In genomic region chr17:77287432-77288068, GRCh38 we compare ENCODE assay signal across 1 cellular context.
TF ChIP-seq lines count a peak whose summit lies in the region.

No MANE protein-coding gene starts in this region.

TF ChIP-seq in HepG2, 621 proteins besides CTCF, POLR2A, EP300 and RAD21 (continued from another document and continues in another):
- TF ChIP-seq, protein P1, sequence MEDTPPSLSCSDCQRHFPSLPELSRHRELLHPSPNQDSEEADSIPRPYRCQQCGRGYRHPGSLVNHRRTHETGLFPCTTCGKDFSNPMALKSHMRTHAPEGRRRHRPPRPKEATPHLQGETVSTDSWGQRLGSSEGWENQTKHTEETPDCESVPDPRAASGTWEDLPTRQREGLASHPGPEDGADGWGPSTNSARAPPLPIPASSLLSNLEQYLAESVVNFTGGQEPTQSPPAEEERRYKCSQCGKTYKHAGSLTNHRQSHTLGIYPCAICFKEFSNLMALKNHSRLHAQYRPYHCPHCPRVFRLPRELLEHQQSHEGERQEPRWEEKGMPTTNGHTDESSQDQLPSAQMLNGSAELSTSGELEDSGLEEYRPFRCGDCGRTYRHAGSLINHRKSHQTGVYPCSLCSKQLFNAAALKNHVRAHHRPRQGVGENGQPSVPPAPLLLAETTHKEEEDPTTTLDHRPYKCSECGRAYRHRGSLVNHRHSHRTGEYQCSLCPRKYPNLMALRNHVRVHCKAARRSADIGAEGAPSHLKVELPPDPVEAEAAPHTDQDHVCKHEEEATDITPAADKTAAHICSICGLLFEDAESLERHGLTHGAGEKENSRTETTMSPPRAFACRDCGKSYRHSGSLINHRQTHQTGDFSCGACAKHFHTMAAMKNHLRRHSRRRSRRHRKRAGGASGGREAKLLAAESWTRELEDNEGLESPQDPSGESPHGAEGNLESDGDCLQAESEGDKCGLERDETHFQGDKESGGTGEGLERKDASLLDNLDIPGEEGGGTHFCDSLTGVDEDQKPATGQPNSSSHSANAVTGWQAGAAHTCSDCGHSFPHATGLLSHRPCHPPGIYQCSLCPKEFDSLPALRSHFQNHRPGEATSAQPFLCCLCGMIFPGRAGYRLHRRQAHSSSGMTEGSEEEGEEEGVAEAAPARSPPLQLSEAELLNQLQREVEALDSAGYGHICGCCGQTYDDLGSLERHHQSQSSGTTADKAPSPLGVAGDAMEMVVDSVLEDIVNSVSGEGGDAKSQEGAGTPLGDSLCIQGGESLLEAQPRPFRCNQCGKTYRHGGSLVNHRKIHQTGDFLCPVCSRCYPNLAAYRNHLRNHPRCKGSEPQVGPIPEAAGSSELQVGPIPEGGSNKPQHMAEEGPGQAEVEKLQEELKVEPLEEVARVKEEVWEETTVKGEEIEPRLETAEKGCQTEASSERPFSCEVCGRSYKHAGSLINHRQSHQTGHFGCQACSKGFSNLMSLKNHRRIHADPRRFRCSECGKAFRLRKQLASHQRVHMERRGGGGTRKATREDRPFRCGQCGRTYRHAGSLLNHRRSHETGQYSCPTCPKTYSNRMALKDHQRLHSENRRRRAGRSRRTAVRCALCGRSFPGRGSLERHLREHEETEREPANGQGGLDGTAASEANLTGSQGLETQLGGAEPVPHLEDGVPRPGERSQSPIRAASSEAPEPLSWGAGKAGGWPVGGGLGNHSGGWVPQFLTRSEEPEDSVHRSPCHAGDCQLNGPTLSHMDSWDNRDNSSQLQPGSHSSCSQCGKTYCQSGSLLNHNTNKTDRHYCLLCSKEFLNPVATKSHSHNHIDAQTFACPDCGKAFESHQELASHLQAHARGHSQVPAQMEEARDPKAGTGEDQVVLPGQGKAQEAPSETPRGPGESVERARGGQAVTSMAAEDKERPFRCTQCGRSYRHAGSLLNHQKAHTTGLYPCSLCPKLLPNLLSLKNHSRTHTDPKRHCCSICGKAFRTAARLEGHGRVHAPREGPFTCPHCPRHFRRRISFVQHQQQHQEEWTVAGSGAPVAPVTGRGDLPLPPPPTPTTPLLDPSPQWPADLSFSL (CRISPR knock-in tag; IDR thresholded peaks at IDR 0.05), result no peak
- TF ChIP-seq KDM6A (CRISPR knock-in tag; IDR thresholded peaks at IDR 0.05; ENCODE audit: low read depth) (0 out of 2 replicates have a peak, but pooled peaks have one; percentile 41), ZNF550 (CRISPR knock-in tag; IDR thresholded peaks at IDR 0.05; ENCODE audit: borderline replicate concordance) (no peak), HNF4A (CRISPR knock-in tag; IDR thresholded peaks at IDR 0.05) (peak; percentile 65), GPN1 (CRISPR knock-in tag; IDR thresholded peaks at IDR 0.05; ENCODE audit: borderline replicate concordance) (no peak), NBN (conservative IDR thresholded peaks at IDR 0.05) (no peak), ZNF451 (CRISPR knock-in tag; IDR thresholded peaks at IDR 0.05) (no peak), NFIB (CRISPR knock-in tag; IDR thresholded peaks at IDR 0.05; ENCODE audit: borderline replicate concordance) (no peak), MXI1 (IDR thresholded peaks at IDR 0.05; ENCODE audit: borderline replicate concordance, low read depth, low read length) (peak; percentile 56; the same call in 1 of the 3 replicates), TAF15 (IDR thresholded peaks at IDR 0.05; ENCODE audit: low read depth, low read length, poor library complexity, severe bottlenecking) (no peak), TFE3 (CRISPR knock-in tag; IDR thresholded peaks at IDR 0.05) (peak; percentile 20; the same call in 1 of the 2 replicates), KDM3A (CRISPR knock-in tag; IDR thresholded peaks at IDR 0.05; ENCODE audit: low read depth) (no peak), RFX5 (IDR thresholded peaks at IDR 0.05; ENCODE audit: low read depth, low read length) (no peak), ZNF737 (CRISPR knock-in tag; IDR thresholded peaks at IDR 0.05; ENCODE audit: borderline replicate concordance) (no peak), MEIS1 (CRISPR knock-in tag; IDR thresholded peaks at IDR 0.05; ENCODE audit: borderline replicate concordance) (no peak), HIC2 (CRISPR knock-in tag; IDR thresholded peaks at IDR 0.05; ENCODE audit: low read depth) (peak; percentile 92), RNF219 (CRISPR knock-in tag; IDR thresholded peaks at IDR 0.05) (no peak), SRY (CRISPR knock-in tag; IDR thresholded peaks at IDR 0.05) (no peak), AFF4 (CRISPR knock-in tag; IDR thresholded peaks at IDR 0.05) (no peak; the same call in 1 of the 2 replicates), ZBTB1 (CRISPR knock-in tag; IDR thresholded peaks at IDR 0.05; ENCODE audit: borderline replicate concordance) (no peak), ZXDC (CRISPR knock-in tag; IDR thresholded peaks at IDR 0.05) (no peak), ARHGAP35 (CRISPR knock-in tag; IDR thresholded peaks at IDR 0.05; ENCODE audit: borderline replicate concordance) (no peak), THYN1 (CRISPR knock-in tag; IDR thresholded peaks at IDR 0.05; ENCODE audit: borderline replicate concordance, low read depth) (no peak), SUZ12 (IDR thresholded peaks at IDR 0.05; ENCODE audit: low read depth, low read length) (no peak), HMG20A (CRISPR knock-in tag; IDR thresholded peaks at IDR 0.05; ENCODE audit: borderline replicate concordance) (peak; percentile 57; the same call in 1 of the 2 replicates), MTA3 (CRISPR knock-in tag; IDR thresholded peaks at IDR 0.05) (no peak), ADNP (CRISPR knock-in tag; IDR thresholded peaks at IDR 0.05) (no peak), ZNF383 (CRISPR knock-in tag; IDR thresholded peaks at IDR 0.05; ENCODE audit: borderline replicate concordance) (no peak)
- TF ChIP-seq, protein P2, sequence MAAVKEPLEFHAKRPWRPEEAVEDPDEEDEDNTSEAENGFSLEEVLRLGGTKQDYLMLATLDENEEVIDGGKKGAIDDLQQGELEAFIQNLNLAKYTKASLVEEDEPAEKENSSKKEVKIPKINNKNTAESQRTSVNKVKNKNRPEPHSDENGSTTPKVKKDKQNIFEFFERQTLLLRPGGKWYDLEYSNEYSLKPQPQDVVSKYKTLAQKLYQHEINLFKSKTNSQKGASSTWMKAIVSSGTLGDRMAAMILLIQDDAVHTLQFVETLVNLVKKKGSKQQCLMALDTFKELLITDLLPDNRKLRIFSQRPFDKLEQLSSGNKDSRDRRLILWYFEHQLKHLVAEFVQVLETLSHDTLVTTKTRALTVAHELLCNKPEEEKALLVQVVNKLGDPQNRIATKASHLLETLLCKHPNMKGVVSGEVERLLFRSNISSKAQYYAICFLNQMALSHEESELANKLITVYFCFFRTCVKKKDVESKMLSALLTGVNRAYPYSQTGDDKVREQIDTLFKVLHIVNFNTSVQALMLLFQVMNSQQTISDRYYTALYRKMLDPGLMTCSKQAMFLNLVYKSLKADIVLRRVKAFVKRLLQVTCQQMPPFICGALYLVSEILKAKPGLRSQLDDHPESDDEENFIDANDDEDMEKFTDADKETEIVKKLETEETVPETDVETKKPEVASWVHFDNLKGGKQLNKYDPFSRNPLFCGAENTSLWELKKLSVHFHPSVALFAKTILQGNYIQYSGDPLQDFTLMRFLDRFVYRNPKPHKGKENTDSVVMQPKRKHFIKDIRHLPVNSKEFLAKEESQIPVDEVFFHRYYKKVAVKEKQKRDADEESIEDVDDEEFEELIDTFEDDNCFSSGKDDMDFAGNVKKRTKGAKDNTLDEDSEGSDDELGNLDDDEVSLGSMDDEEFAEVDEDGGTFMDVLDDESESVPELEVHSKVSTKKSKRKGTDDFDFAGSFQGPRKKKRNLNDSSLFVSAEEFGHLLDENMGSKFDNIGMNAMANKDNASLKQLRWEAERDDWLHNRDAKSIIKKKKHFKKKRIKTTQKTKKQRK (IDR thresholded peaks at IDR 0.05; ENCODE audit: low read length), result no peak
- TF ChIP-seq, protein P3, sequence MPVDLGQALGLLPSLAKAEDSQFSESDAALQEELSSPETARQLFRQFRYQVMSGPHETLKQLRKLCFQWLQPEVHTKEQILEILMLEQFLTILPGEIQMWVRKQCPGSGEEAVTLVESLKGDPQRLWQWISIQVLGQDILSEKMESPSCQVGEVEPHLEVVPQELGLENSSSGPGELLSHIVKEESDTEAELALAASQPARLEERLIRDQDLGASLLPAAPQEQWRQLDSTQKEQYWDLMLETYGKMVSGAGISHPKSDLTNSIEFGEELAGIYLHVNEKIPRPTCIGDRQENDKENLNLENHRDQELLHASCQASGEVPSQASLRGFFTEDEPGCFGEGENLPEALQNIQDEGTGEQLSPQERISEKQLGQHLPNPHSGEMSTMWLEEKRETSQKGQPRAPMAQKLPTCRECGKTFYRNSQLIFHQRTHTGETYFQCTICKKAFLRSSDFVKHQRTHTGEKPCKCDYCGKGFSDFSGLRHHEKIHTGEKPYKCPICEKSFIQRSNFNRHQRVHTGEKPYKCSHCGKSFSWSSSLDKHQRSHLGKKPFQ (CRISPR knock-in tag; IDR thresholded peaks at IDR 0.05; ENCODE audit: insufficient replicate concordance), result no peak
